ENCODE assay signal across 9 cellular contexts in genomic region chr5:15995206-15996052, GRCh38.
DNase-seq lines count a peak whose midpoint lies in the region; ATAC-seq and TF ChIP-seq lines count a peak whose summit lies in the region.
"Had no signal": no experiment of that assay in that cellular context is flagged by ENCODE, and none has a peak within 500 bp of the region (broad histone marks: within the 10 kb centered on the region; RNA-seq: fewer than 3 reads in every experiment).

No MANE protein-coding gene starts in this region.

- no peak overlapping the region for H3K9ac ChIP-seq in adipocyte (ENCODE audit: low read length)

- no peaks in the 10 kb centered on the region for H3K36me3 ChIP-seq in adipocyte (ENCODE audit: control insufficient read depth, insufficient read depth, low read length, severe bottlenecking)

- no peaks in the 10 kb centered on the region for H3K4me1 Mint-ChIP-seq in activated CD4-positive, alpha-beta T cell treated with anti-CD3 and anti-CD28 coated beads, Interleukin-2, amount 10 ng/mL, durations not matched to agents 24 days and 14 days

- H3K36me3 Mint-ChIP-seq in activated CD4-positive, alpha-beta T cell treated with anti-CD3 and anti-CD28 coated beads, Interleukin-2, amount 10 ng/mL, durations not matched to agents 24 days and 14 days (ENCODE audit: low read depth), result no peaks in the 10 kb centered on the region
- H3K36me3 Mint-ChIP-seq: activated naive CD8-positive, alpha-beta T cell had no signal

- peaks cover 2% of the 10 kb centered on the region for H3K27me3 ChIP-seq in adipocyte (replicated peaks; ENCODE audit: control insufficient read depth, insufficient read depth, low read length)

- ATAC-seq in GM18505 (IDR thresholded peaks at IDR 0.05; ENCODE audit: unreplicated experiment) (no peak), HG02970 (IDR thresholded peaks at IDR 0.05; ENCODE audit: low FRiP score, unreplicated experiment) (no peak), HG03342 (IDR thresholded peaks at IDR 0.05; ENCODE audit: unreplicated experiment) (no peak)

- H3K27ac Mint-ChIP-seq in activated CD4-positive, alpha-beta T cell treated with anti-CD3 and anti-CD28 coated beads, Interleukin-2, amount 10 ng/mL, durations not matched to agents 24 days and 14 days, result no peak overlapping the region
- H3K27ac Mint-ChIP-seq: activated naive CD8-positive, alpha-beta T cell had no signal

- no peak for TF ChIP-seq POLR2A in GM18505 (IDR thresholded peaks at IDR 0.05; ENCODE audit: borderline replicate concordance, extremely low read depth, insufficient read depth, insufficient read length)

- no peak overlapping the region for H3K4me3 ChIP-seq in adipocyte (ENCODE audit: low read length)

- peaks cover 21% of the 10 kb centered on the region for H3K9me3 ChIP-seq in adipocyte (ENCODE audit: control insufficient read depth, low read length)

- H3K4me3 Mint-ChIP-seq in activated CD4-positive, alpha-beta T cell treated with anti-CD3 and anti-CD28 coated beads, Interleukin-2, amount 10 ng/mL, durations not matched to agents 24 days and 14 days, result no peak overlapping the region
- H3K4me3 Mint-ChIP-seq: activated naive CD8-positive, alpha-beta T cell had no signal

- intact Hi-C loops in activated CD4-positive, alpha-beta T cell treated with anti-CD3 and anti-CD28 coated beads, Interleukin-2, amount 10 ng/mL, durations not matched to agents 24 days and 14 days (cut with micrococcal nuclease), result no loop called here

- peaks cover 3% of the 10 kb centered on the region for H3K9me3 Mint-ChIP-seq in activated CD4-positive, alpha-beta T cell treated with anti-CD3 and anti-CD28 coated beads, Interleukin-2, amount 10 ng/mL, durations not matched to agents 24 days and 14 days

- peak; percentile 21 for DNase-seq in Ammon's horn (ENCODE audit: low spot score)
- DNase-seq in LoVo (ENCODE audit: low spot score), result peak; percentile 29
- peak; percentile 75 for DNase-seq in adipocyte (ENCODE audit: low read depth)
- DNase-seq in iPS DF 4.7 (ENCODE audit: extremely low read depth, low spot score), result peak; percentile 30
- no peak for DNase-seq in activated CD4-positive, alpha-beta T cell treated with anti-CD3 and anti-CD28 coated beads, Interleukin-2, amount 10 ng/mL, durations not matched to agents 24 days and 14 days

- no peaks in the 10 kb centered on the region for H3K27me3 Mint-ChIP-seq in activated CD4-positive, alpha-beta T cell treated with anti-CD3 and anti-CD28 coated beads, Interleukin-2, amount 10 ng/mL, durations not matched to agents 24 days and 14 days

- peaks cover 9% of the 10 kb centered on the region for H3K4me1 ChIP-seq in adipocyte (ENCODE audit: control insufficient read depth, insufficient read depth, low read length)
